ENCODE assay signal across 1 cellular context in the genomic region with DNA sequence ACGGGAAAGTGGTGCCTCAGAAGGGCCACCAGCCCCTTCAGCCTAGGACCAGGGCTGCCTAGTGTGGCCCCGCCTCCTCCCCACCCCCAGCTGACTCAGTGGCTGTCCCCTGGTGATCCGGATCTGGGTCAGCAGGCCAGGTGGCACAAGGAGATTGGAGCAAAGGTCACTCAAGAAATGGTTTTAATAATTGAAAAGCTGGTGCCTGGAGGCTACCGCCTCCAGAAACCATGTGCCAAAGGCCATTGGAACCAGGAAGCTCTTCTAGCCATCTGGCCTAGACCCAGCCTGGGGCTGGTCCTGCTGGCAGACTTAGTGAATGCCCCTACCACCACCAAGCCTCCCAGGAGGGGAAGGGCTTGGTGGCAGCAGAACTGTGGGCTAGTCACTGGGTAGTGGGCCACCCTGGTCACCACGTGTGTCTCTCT.
TF ChIP-seq lines count a peak whose summit lies in the region.

No MANE protein-coding gene starts in this region.

TF ChIP-seq in HEK293, 187 proteins besides CTCF, POLR2A, EP300 and RAD21:
- TF ChIP-seq ZNF791 (tag by site-specific recombination; IDR thresholded peaks at IDR 0.05) = no peak
- TF ChIP-seq GLIS1 (tag by site-specific recombination; IDR thresholded peaks at IDR 0.05) = peak; percentile 57
- TF ChIP-seq ZNF335 (tag by site-specific recombination; conservative IDR thresholded peaks at IDR 0.05) = 0 out of 2 replicates have a peak, but pooled peaks have one; percentile 22
